Comparison of ENCODE assay signal across 1 cellular context in genomic region chr5:178348356-178349146, GRCh38.
TF ChIP-seq lines count a peak whose summit lies in the region.

No MANE protein-coding gene starts in this region.

TF ChIP-seq in H1, 55 proteins besides CTCF, POLR2A, EP300 and RAD21:
- TF ChIP-seq ATF2 (IDR thresholded peaks at IDR 0.05; ENCODE audit: low read length) (no peak), CTBP2 (IDR thresholded peaks at IDR 0.05; ENCODE audit: borderline replicate concordance, insufficient read depth, insufficient read length, low read length) (no peak), BCL11A (IDR thresholded peaks at IDR 0.05; ENCODE audit: low read depth in 2 of 2, low read length in 2 of 2) (no peak), HDAC2 (IDR thresholded peaks at IDR 0.05; ENCODE audit: borderline replicate concordance in 1 of 2, low read depth in 2 of 2, low read length in 2 of 2) (no peak), FOSL1 (IDR thresholded peaks at IDR 0.05; ENCODE audit: insufficient read depth, low read depth, low read length) (no peak), TCF12 (IDR thresholded peaks at IDR 0.05; ENCODE audit: low read depth, low read length) (no peak)
